11 cellular contexts compared by ENCODE assay signal in the genomic region with DNA sequence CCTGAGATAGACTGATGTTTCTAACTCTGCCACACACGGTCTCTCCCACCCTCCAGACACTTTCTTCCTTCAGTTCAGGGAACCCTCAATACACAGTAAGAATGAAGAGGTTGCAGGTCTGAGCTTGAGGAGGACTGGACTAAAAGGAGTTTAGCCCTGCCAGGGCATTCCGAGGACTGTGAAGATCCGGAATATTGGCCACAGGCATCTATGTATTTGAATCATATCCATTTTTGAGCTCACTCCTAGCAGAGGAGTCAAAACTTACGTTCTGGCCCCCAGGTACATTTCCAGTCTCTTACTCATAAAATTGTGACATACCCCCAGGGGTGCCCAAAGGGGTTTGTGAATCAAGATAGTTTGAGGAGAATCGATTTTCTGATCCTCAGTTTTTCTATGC.
"Had no signal": no experiment of that assay in that cellular context is flagged by ENCODE, and none has a peak within 500 bp of the region (broad histone marks: within the 10 kb centered on the region; RNA-seq: fewer than 3 reads in every experiment).

No MANE protein-coding gene starts in this region.

- H3K4me2 ChIP-seq: smooth muscle cell had no signal

- H3K9me3 ChIP-seq: prostate gland, upper lobe of right lung had no signal

- H3K36me3 ChIP-seq: prostate gland, upper lobe of right lung had no signal

- H3K27ac ChIP-seq: prostate gland, upper lobe of right lung had no signal

- H3K4me3 ChIP-seq: prostate gland, smooth muscle cell, upper lobe of right lung had no signal

- ATAC-seq: natural killer cell treated with Interleukin-12 subunit alpha and Interleukin-12 subunit beta and Interleukin-15 and Interleukin-18, amount 100 ng/mL, for 72 hours; right cardiac atrium; stimulated activated naive CD8-positive, alpha-beta T cell treated with anti-CD3 and anti-CD28 coated beads, Interleukin-15, Interleukin-2, amounts not matched to agents 100 U/mL and 50 U/mL, for 24 hours; upper lobe of right lung had no signal

- DNase-seq: activated CD4-positive, alpha-beta T cell treated with anti-CD3 and anti-CD28 coated beads for 1 hour; activated CD4-positive, alpha-beta T cell treated with anti-CD3 and anti-CD28 coated beads, Interleukin-2, amount 50 U/mL, for 4 hours; foreskin fibroblast; glutamatergic neuron; right cardiac atrium; stimulated activated naive CD8-positive, alpha-beta T cell treated with anti-CD3 and anti-CD28 coated beads, Interleukin-15, Interleukin-2, amounts not matched to agents 100 U/mL and 50 U/mL, for 24 hours; T-helper 9 cell; upper lobe of right lung had no signal

- H3K27me3 ChIP-seq: upper lobe of right lung had no signal
